10 cellular contexts compared by ENCODE assay signal in genomic region chr5:79999722-80000121, GRCh38.
"Had no signal": no experiment of that assay in that cellular context is flagged by ENCODE, and none has a peak within 500 bp of the region (broad histone marks: within the 10 kb centered on the region; RNA-seq: fewer than 3 reads in every experiment).

No MANE protein-coding gene starts in this region.

- H3K9me3 Mint-ChIP-seq: HFFc6, IgD-negative memory B cell had no signal

- DNase-seq: GM23248, GOT3, H7, HFFc6, KG1 had no signal

- H3K4me3 ChIP-seq: GM23248, HAP-1 had no signal

- H3K4me1 ChIP-seq: HAP-1 had no signal

- H3K27ac Mint-ChIP-seq: HFFc6, IgD-negative memory B cell had no signal

- H3K27ac ChIP-seq: GM23248, HL-60 had no signal

- H3K4me1 Mint-ChIP-seq: IgD-negative memory B cell had no signal

- ATAC-seq: HCT116, HepG2 had no signal

- H3K4me3 Mint-ChIP-seq: HFFc6, IgD-negative memory B cell had no signal

- H3K9me3 ChIP-seq: HAP-1 had no signal

- H3K36me3 ChIP-seq: HAP-1 had no signal
